ENCODE assay signal across 1 cellular context in the genomic region with DNA sequence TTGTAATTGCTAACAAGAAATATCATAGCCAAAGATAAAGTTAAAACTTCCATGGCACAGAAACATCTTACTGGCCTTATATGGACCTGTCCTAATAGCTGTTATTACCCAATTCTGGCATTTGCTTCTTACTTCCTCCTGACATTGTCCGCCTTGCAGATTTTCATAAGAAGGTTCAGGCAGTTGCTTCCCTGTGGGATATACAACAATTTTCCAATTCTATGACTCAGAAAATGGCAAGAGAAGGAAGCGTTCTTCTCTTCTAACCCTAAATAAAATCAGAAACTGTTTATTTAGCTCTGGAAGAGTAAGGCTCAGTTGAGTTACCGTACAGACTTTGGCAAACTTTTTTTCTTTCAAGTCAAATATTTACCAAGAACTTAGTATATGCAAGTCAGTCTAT.
TF ChIP-seq lines count a peak whose summit lies in the region.

No MANE protein-coding gene starts in this region.

TF ChIP-seq in endothelial cell of umbilical vein, 7 proteins besides CTCF, POLR2A, EP300 and RAD21:
- no peak for TF ChIP-seq JUN (IDR thresholded peaks at IDR 0.05; ENCODE audit: borderline replicate concordance, insufficient read depth, insufficient read length, low read depth)
- peak; percentile 8 for TF ChIP-seq FOS (IDR thresholded peaks at IDR 0.05; ENCODE audit: borderline replicate concordance, insufficient read depth, low read length)
- TF ChIP-seq, protein P1, sequence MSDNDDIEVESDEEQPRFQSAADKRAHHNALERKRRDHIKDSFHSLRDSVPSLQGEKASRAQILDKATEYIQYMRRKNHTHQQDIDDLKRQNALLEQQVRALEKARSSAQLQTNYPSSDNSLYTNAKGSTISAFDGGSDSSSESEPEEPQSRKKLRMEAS (IDR thresholded peaks at IDR 0.05; ENCODE audit: insufficient read depth, insufficient read length): no peak
TF ChIP-seq in endothelial cell of umbilical vein: peak in this region for 1.
